8 cellular contexts compared by ENCODE assay signal in genomic region chrX:21839334-21840198, GRCh38. TPM values are rescaled to one million over a fixed set of nuclear protein-coding genes. Genes with fewer than 3 reads are reported as not detected.
DNase-seq lines count a peak whose midpoint lies in the region; ATAC-seq, FAIRE-seq and TF ChIP-seq lines count a peak whose summit lies in the region.

Gene MBTPS2 (plus strand): TSS chrX:21839617. CDS start chrX:21839735, 118 bp downstream.

- H3K4me3 ChIP-seq in adipocyte (ENCODE audit: low read length) (peak within 1 kb of the TSS; percentile 88), heart right ventricle (peak within 1 kb of the TSS; percentile 26 to 80 (median 72))

- H3K9ac ChIP-seq in adipocyte (ENCODE audit: low read length): peak within 1 kb of the TSS; percentile 97

- peak; percentile 52; the same call in 1 of the 2 replicates for TF ChIP-seq POLR2A in GM12891 (IDR thresholded peaks at IDR 0.05; ENCODE audit: low read depth, low read length)

- H3K36me3 ChIP-seq in adipocyte (ENCODE audit: control insufficient read depth, insufficient read depth, low read length, severe bottlenecking) (no peaks in the 10 kb centered on the region), heart right ventricle (peaks cover 0 to 15% (median 0%) of the 10 kb centered on the region in 9 donors)

- peak within 1 kb of the TSS; percentile 39 to 89 (median 86) for H3K27ac ChIP-seq in heart right ventricle

- DNase-seq in GM12891 (ENCODE audit: insufficient read length, low spot score) (peak; percentile 17), NCI-H1436 (lab: John Stamatoyannopoulos, UW) (peak; percentile 76), SW480 (ENCODE audit: low spot score) (peak; percentile 82), adipocyte (ENCODE audit: low read depth) (peak; percentile 89), heart right ventricle (peak; percentile 81 to 84), posterior cingulate gyrus (peak; percentile 71 to 97 (median 76)), type B pancreatic cell (ENCODE audit: extremely low spot score, unreplicated experiment) (peak; percentile 83)

- no peaks in the 10 kb centered on the region for H3K27me3 Mint-ChIP-seq in type B pancreatic cell

- H3K27ac Mint-ChIP-seq in type B pancreatic cell: peak within 1 kb of the TSS; percentile 94

- H3K4me1 ChIP-seq in adipocyte (ENCODE audit: control insufficient read depth, insufficient read depth, low read length): no peaks in the 10 kb centered on the region
- peaks cover 0 to 27% (median 11%) of the 10 kb centered on the region in 9 donors for H3K4me1 ChIP-seq in heart right ventricle

- intact Hi-C loops in heart right ventricle (cut with DNase I): loop anchor here in 4 of 10 donors (5.0 to 10.0 kb wide), 3 partner anchors 82 to 135 kb away; partner anchors contain the start of gene SMPX (in 4 of the 4)
- intact Hi-C loops in posterior cingulate gyrus (cut with DNase I): no loop called here

- H3K27me3 ChIP-seq in adipocyte (replicated peaks; ENCODE audit: control insufficient read depth, insufficient read depth, low read length): no peaks in the 10 kb centered on the region
- H3K27me3 ChIP-seq in heart right ventricle: peaks cover 0 to 34% (median 0%) of the 10 kb centered on the region in 7 donors

- TF ChIP-seq CTCF in heart right ventricle (IDR thresholded peaks at IDR 0.05) (peak in 2 of 9 donors; percentile 19 to 25), type B pancreatic cell (conservative IDR thresholded peaks at IDR 0.05) (peak; percentile 28)

- H3K4me3 Mint-ChIP-seq in type B pancreatic cell: peak within 1 kb of the TSS; percentile 94

- peak; percentile 58 for FAIRE-seq in GM12891 (lab: Jason Lieb, UNC)

- 0% methylated on average over 23 to 61 of the region's 61 CpGs for WGBS in heart right ventricle, 2 donors

- H3K9me3 Mint-ChIP-seq in type B pancreatic cell: no peaks in the 10 kb centered on the region

- ATAC-seq in HG02798 (IDR thresholded peaks at IDR 0.05; ENCODE audit: poor library complexity, unreplicated experiment): peak; percentile 89
- peak; percentile 85 to 97 (median 95) for ATAC-seq in heart right ventricle

- H3K4me1 Mint-ChIP-seq in type B pancreatic cell (ENCODE audit: unreplicated experiment): no peaks in the 10 kb centered on the region

- H3K36me3 Mint-ChIP-seq in type B pancreatic cell: peaks cover 4% of the 10 kb centered on the region

- H3K9me3 ChIP-seq in adipocyte (ENCODE audit: control insufficient read depth, low read length) (no peaks in the 10 kb centered on the region), heart right ventricle (no peaks in the 10 kb centered on the region)

TF ChIP-seq in GM12891, 5 proteins besides CTCF, POLR2A, EP300 and RAD21:
- no peak for TF ChIP-seq SPI1 (IDR thresholded peaks at IDR 0.05; ENCODE audit: low read depth, low read length)
- TF ChIP-seq POLR2AphosphoS5 (IDR thresholded peaks at IDR 0.05; ENCODE audit: low read depth, low read length): peak; percentile 59; the same call in 1 of the 2 replicates
- peak; percentile 82 for TF ChIP-seq POU2F2 (IDR thresholded peaks at IDR 0.05; ENCODE audit: low read depth, low read length)
- TF ChIP-seq TAF1 (IDR thresholded peaks at IDR 0.05; ENCODE audit: low read depth, low read length): peak; percentile 97

RNA-seq across cellular contexts. Expression of gene MBTPS2, which starts in this region (rescaled TPM):
- 3.6 TPM for polyA plus RNA-seq in GM12891 (2012; ENCODE audit: low read depth, missing spikeins)
- total RNA-seq in heart right ventricle: 10 to 100 TPM; 10.6 to 14.2 (median 12.8) TPM
- 1 to 10 TPM; 2.0 to 4.2 TPM for polyA plus RNA-seq in heart right ventricle
- total RNA-seq in type B pancreatic cell (ENCODE audit: low replicate concordance): 19.8 and 21.8 TPM in 2 replicates

Comparison
In these comparisons a context has a peak if more than half of its experiments do, and no peak if none do; other contexts are left out.
1. Peak in every context shown above with its lines: DNase-seq, ATAC-seq, H3K4me3 ChIP-seq and H3K27ac ChIP-seq.
2. DNase-seq: peak in every context shown above with its lines; median percentile 89 in adipocyte; 83 in type B pancreatic cell; 82 in heart right ventricle; 82 in SW480; 76 in posterior cingulate gyrus; 76 in NCI-H1436; 17 in GM12891.